19 cellular contexts compared by ENCODE assay signal in the genomic region with DNA sequence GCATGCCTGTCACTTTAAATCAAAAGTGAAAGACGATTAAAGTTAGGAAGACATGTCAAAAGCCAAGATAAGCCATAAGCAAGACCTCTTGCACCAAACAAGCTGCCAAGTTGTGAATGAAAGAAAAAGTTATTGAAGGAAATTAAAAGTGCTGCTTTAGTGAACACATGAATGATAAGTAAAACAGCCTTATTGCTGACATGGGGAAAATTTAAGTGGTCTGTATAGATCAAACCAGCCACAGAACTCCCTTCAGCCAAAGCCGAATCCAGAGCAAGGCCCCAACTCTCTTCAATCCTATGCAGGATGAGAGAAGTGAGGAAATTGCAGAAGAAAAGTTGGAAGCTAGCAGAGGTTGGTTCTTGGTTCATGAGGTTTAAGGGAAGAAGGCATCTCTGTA.
"Had no signal": no experiment of that assay in that cellular context is flagged by ENCODE, and none has a peak within 500 bp of the region (broad histone marks: within the 10 kb centered on the region; RNA-seq: fewer than 3 reads in every experiment).

No MANE protein-coding gene starts in this region.

- H3K27ac ChIP-seq: brain microvascular endothelial cell, epithelial cell of prostate, lower lobe of right lung, thoracic aorta, upper lobe of right lung had no signal

- H3K4me3 ChIP-seq: lower lobe of right lung, spleen, thoracic aorta, upper lobe of right lung had no signal

- ATAC-seq: activated naive CD8-positive, alpha-beta T cell treated with anti-CD3 and anti-CD28 coated beads, Interleukin-2, amount 50 U/mL, for 24 hours; lower lobe of right lung; stimulated activated naive B cell treated with anti-CD40 and anti-IgM and Interleukin-4, amounts not matched to agents 10 μg/mL and 1 μg/mL and 100 μg/mL, for 72 hours; upper lobe of right lung had no signal

- H3K4me3 Mint-ChIP-seq: activated B cell treated with CpG ODN at 0.5 μM for 24 hours; activated naive CD8-positive, alpha-beta T cell treated with anti-CD3 and anti-CD28 coated beads, Interleukin-2, amount 50 U/mL, for 24 hours; activated T-cell treated with anti-CD3 and anti-CD28 coated beads, Interleukin-2, amount 50 U/mL, for 24 hours; endodermal cell; nephron progenitor cell; stimulated activated naive B cell treated with anti-CD40 and anti-IgM and Interleukin-4, amounts not matched to agents 10 μg/mL and 1 μg/mL and 100 μg/mL, for 72 hours had no signal

- H3K36me3 Mint-ChIP-seq: stimulated activated naive B cell treated with anti-CD40 and anti-IgM and Interleukin-4, amounts not matched to agents 10 μg/mL and 1 μg/mL and 100 μg/mL, for 72 hours had no signal

- H3K27me3 Mint-ChIP-seq: activated B cell treated with CpG ODN at 0.5 μM for 24 hours; activated T-cell treated with anti-CD3 and anti-CD28 coated beads, Interleukin-2, amount 50 U/mL, for 24 hours had no signal

- H3K27ac Mint-ChIP-seq: activated B cell treated with CpG ODN at 0.5 μM for 24 hours; activated naive CD8-positive, alpha-beta T cell treated with anti-CD3 and anti-CD28 coated beads, Interleukin-2, amount 50 U/mL, for 24 hours; activated T-cell treated with anti-CD3 and anti-CD28 coated beads, Interleukin-2, amount 50 U/mL, for 24 hours; endodermal cell; nephron progenitor cell; stimulated activated naive B cell treated with anti-CD40 and anti-IgM and Interleukin-4, amounts not matched to agents 10 μg/mL and 1 μg/mL and 100 μg/mL, for 72 hours had no signal

- DNase-seq: activated B cell treated with CpG ODN at 0.5 μM for 24 hours; activated CD4-positive, alpha-beta T cell treated with anti-CD3 and anti-CD28 coated beads, Interleukin-2, amount 50 U/mL, for 1 hour; activated gamma-delta T cell; activated naive CD8-positive, alpha-beta T cell treated with anti-CD3 and anti-CD28 coated beads, Interleukin-2, amount 50 U/mL, for 24 hours; activated T-cell treated with anti-CD3 and anti-CD28 coated beads, Interleukin-2, amount 50 U/mL, for 24 hours; anterior cingulate cortex; brain microvascular endothelial cell; central memory CD4-positive, alpha-beta T cell; endodermal cell; foreskin fibroblast; glutamatergic neuron; lower lobe of right lung; nephron progenitor cell; nucleus accumbens; spleen; stimulated activated naive B cell treated with anti-CD40 and anti-IgM and Interleukin-4, amounts not matched to agents 10 μg/mL and 1 μg/mL and 100 μg/mL, for 72 hours; upper lobe of right lung had no signal

- H3K27me3 ChIP-seq: brain microvascular endothelial cell, spleen, upper lobe of right lung had no signal

- H3K9me3 Mint-ChIP-seq: activated B cell treated with CpG ODN at 0.5 μM for 24 hours; activated naive CD8-positive, alpha-beta T cell treated with anti-CD3 and anti-CD28 coated beads, Interleukin-2, amount 50 U/mL, for 24 hours; activated T-cell treated with anti-CD3 and anti-CD28 coated beads, Interleukin-2, amount 50 U/mL, for 24 hours; endodermal cell; stimulated activated naive B cell treated with anti-CD40 and anti-IgM and Interleukin-4, amounts not matched to agents 10 μg/mL and 1 μg/mL and 100 μg/mL, for 72 hours had no signal

- H3K9me3 ChIP-seq: lower lobe of right lung, spleen, thoracic aorta, upper lobe of right lung had no signal

- H3K36me3 ChIP-seq: brain microvascular endothelial cell, lower lobe of right lung, spleen, thoracic aorta, upper lobe of right lung had no signal
